In the genomic region with DNA sequence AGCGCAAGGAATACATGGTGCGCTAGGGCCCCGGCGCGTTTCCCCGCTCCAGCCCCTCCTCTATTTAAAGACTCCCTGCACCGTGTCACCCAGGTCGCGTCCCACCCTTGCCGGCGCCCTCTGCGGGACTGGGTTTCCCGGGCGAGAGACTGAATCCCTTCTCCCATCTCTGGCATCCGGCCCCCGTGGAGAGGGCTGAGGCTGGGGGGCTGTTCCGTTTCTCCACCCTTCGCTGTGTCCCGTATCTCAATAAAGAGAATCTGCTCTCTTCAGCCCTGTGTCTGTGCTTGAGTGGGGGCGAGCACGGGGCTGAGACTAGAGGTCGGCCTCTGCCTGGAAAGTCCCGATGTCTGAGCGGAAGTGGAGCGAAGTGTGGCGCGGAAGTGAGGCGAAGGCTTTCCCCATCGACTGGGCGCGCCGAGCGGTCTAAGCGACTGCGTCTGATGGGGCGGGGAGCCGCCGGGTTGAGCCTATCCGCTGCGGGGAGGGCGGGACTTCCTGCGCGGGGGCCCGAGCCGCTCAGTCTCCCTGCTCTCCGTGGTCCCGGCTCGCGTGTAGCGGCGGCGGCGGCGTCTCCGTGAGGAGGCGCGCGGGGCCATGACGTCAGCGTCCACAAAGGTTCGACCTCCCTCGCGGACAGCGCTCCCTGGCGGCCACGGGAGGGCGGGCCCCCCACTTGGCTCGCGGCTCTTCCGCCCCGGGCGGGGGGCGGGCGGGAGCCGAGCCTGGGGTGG, we compare ENCODE assay signal across 1 cellular context.
A peak's percentile ranks its signal among the peaks of the same experiment; 100 is the strongest.
TF ChIP-seq lines count a peak whose summit lies in the region.

No MANE protein-coding gene starts in this region.

TF ChIP-seq in K562, 482 proteins besides CTCF, POLR2A, EP300 and RAD21 (continued from another document and continues in another):
- TF ChIP-seq, protein P1, sequence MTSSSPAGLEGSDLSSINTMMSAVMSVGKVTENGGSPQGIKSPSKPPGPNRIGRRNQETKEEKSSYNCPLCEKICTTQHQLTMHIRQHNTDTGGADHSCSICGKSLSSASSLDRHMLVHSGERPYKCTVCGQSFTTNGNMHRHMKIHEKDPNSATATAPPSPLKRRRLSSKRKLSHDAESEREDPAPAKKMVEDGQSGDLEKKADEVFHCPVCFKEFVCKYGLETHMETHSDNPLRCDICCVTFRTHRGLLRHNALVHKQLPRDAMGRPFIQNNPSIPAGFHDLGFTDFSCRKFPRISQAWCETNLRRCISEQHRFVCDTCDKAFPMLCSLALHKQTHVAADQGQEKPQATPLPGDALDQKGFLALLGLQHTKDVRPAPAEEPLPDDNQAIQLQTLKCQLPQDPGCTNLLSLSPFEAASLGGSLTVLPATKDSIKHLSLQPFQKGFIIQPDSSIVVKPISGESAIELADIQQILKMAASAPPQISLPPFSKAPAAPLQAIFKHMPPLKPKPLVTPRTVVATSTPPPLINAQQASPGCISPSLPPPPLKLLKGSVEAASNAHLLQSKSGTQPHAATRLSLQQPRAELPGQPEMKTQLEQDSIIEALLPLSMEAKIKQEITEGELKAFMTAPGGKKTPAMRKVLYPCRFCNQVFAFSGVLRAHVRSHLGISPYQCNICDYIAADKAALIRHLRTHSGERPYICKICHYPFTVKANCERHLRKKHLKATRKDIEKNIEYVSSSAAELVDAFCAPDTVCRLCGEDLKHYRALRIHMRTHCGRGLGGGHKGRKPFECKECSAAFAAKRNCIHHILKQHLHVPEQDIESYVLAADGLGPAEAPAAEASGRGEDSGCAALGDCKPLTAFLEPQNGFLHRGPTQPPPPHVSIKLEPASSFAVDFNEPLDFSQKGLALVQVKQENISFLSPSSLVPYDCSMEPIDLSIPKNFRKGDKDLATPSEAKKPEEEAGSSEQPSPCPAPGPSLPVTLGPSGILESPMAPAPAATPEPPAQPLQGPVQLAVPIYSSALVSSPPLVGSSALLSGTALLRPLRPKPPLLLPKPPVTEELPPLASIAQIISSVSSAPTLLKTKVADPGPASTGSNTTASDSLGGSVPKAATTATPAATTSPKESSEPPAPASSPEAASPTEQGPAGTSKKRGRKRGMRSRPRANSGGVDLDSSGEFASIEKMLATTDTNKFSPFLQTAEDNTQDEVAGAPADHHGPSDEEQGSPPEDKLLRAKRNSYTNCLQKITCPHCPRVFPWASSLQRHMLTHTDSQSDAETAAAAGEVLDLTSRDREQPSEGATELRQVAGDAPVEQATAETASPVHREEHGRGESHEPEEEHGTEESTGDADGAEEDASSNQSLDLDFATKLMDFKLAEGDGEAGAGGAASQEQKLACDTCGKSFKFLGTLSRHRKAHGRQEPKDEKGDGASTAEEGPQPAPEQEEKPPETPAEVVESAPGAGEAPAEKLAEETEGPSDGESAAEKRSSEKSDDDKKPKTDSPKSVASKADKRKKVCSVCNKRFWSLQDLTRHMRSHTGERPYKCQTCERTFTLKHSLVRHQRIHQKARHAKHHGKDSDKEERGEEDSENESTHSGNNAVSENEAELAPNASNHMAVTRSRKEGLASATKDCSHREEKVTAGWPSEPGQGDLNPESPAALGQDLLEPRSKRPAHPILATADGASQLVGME (CRISPR knock-in tag; IDR thresholded peaks at IDR 0.05): 0 out of 2 replicates have a peak, but pooled peaks have one; percentile 41
- TF ChIP-seq ZNF384 (IDR thresholded peaks at IDR 0.05; ENCODE audit: low read depth, low read length): no peak
- TF ChIP-seq NRF1 (conservative IDR thresholded peaks at IDR 0.05 in 1 of 2, IDR thresholded peaks at IDR 0.05 in 1 of 2): peak; percentile 86 to 89
- TF ChIP-seq SMAD3 (CRISPR knock-in tag; conservative IDR thresholded peaks at IDR 0.05): no peak
- TF ChIP-seq, protein P2, sequence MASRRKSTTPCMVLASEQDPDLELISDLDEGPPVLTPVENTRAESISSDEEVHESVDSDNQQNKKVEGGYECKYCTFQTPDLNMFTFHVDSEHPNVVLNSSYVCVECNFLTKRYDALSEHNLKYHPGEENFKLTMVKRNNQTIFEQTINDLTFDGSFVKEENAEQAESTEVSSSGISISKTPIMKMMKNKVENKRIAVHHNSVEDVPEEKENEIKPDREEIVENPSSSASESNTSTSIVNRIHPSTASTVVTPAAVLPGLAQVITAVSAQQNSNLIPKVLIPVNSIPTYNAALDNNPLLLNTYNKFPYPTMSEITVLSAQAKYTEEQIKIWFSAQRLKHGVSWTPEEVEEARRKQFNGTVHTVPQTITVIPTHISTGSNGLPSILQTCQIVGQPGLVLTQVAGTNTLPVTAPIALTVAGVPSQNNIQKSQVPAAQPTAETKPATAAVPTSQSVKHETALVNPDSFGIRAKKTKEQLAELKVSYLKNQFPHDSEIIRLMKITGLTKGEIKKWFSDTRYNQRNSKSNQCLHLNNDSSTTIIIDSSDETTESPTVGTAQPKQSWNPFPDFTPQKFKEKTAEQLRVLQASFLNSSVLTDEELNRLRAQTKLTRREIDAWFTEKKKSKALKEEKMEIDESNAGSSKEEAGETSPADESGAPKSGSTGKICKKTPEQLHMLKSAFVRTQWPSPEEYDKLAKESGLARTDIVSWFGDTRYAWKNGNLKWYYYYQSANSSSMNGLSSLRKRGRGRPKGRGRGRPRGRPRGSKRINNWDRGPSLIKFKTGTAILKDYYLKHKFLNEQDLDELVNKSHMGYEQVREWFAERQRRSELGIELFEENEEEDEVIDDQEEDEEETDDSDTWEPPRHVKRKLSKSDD (conservative IDR thresholded peaks at IDR 0.05; ENCODE audit: low read length): no peak
- no peak for TF ChIP-seq HMG20A (CRISPR knock-in tag; conservative IDR thresholded peaks at IDR 0.05)
- TF ChIP-seq, protein P3, sequence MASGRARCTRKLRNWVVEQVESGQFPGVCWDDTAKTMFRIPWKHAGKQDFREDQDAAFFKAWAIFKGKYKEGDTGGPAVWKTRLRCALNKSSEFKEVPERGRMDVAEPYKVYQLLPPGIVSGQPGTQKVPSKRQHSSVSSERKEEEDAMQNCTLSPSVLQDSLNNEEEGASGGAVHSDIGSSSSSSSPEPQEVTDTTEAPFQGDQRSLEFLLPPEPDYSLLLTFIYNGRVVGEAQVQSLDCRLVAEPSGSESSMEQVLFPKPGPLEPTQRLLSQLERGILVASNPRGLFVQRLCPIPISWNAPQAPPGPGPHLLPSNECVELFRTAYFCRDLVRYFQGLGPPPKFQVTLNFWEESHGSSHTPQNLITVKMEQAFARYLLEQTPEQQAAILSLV (tag; IDR thresholded peaks at IDR 0.05): no peak
- peak; percentile 75 for TF ChIP-seq POLR2AphosphoS5 (IDR thresholded peaks at IDR 0.05; ENCODE audit: control insufficient read depth, insufficient read depth, low read depth, low read length)
- TF ChIP-seq, protein P4, sequence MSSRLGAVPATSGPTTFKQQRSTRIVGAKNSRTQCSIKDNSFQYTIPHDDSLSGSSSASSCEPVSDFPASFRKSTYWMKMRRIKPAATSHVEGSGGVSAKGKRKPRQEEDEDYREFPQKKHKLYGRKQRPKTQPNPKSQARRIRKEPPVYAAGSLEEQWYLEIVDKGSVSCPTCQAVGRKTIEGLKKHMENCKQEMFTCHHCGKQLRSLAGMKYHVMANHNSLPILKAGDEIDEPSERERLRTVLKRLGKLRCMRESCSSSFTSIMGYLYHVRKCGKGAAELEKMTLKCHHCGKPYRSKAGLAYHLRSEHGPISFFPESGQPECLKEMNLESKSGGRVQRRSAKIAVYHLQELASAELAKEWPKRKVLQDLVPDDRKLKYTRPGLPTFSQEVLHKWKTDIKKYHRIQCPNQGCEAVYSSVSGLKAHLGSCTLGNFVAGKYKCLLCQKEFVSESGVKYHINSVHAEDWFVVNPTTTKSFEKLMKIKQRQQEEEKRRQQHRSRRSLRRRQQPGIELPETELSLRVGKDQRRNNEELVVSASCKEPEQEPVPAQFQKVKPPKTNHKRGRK (tag; IDR thresholded peaks at IDR 0.05): no peak
- TF ChIP-seq, protein P5, sequence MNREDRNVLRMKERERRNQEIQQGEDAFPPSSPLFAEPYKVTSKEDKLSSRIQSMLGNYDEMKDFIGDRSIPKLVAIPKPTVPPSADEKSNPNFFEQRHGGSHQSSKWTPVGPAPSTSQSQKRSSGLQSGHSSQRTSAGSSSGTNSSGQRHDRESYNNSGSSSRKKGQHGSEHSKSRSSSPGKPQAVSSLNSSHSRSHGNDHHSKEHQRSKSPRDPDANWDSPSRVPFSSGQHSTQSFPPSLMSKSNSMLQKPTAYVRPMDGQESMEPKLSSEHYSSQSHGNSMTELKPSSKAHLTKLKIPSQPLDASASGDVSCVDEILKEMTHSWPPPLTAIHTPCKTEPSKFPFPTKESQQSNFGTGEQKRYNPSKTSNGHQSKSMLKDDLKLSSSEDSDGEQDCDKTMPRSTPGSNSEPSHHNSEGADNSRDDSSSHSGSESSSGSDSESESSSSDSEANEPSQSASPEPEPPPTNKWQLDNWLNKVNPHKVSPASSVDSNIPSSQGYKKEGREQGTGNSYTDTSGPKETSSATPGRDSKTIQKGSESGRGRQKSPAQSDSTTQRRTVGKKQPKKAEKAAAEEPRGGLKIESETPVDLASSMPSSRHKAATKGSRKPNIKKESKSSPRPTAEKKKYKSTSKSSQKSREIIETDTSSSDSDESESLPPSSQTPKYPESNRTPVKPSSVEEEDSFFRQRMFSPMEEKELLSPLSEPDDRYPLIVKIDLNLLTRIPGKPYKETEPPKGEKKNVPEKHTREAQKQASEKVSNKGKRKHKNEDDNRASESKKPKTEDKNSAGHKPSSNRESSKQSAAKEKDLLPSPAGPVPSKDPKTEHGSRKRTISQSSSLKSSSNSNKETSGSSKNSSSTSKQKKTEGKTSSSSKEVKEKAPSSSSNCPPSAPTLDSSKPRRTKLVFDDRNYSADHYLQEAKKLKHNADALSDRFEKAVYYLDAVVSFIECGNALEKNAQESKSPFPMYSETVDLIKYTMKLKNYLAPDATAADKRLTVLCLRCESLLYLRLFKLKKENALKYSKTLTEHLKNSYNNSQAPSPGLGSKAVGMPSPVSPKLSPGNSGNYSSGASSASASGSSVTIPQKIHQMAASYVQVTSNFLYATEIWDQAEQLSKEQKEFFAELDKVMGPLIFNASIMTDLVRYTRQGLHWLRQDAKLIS (CRISPR knock-in tag; IDR thresholded peaks at IDR 0.05): peak; percentile 67; the same call in 1 of the 2 replicates
- TF ChIP-seq TSC22D4 (tag; IDR thresholded peaks at IDR 0.05): no peak
- TF ChIP-seq ZNF644 (tag; IDR thresholded peaks at IDR 0.05; ENCODE audit: low read depth): no peak
- no peak for TF ChIP-seq ZNF766 (CRISPR knock-in tag; conservative IDR thresholded peaks at IDR 0.05)
- no peak for TF ChIP-seq COPS2 (conservative IDR thresholded peaks at IDR 0.05)
- TF ChIP-seq HNRNPL (IDR thresholded peaks at IDR 0.05; ENCODE audit: low read depth, low read length): no peak
- no peak for TF ChIP-seq MYBL2 (IDR thresholded peaks at IDR 0.05; ENCODE audit: low read depth)
- no peak for TF ChIP-seq MYBL2 (CRISPR knock-in tag; IDR thresholded peaks at IDR 0.05; ENCODE audit: borderline replicate concordance)
- TF ChIP-seq SIN3B (IDR thresholded peaks at IDR 0.05; ENCODE audit: low read depth): peak; percentile 33; the same call in 1 of the 2 replicates
- TF ChIP-seq, protein P6, sequence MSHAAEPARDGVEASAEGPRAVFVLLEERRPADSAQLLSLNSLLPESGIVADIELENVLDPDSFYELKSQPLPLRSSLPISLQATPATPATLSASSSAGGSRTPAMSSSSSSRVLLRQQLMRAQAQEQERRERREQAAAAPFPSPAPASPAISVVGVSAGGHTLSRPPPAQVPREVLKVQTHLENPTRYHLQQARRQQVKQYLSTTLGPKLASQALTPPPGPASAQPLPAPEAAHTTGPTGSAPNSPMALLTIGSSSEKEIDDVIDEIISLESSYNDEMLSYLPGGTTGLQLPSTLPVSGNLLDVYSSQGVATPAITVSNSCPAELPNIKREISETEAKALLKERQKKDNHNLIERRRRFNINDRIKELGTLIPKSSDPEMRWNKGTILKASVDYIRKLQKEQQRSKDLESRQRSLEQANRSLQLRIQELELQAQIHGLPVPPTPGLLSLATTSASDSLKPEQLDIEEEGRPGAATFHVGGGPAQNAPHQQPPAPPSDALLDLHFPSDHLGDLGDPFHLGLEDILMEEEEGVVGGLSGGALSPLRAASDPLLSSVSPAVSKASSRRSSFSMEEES (CRISPR knock-in tag; IDR thresholded peaks at IDR 0.05): no peak
- TF ChIP-seq RBM15 (IDR thresholded peaks at IDR 0.05; ENCODE audit: insufficient read depth, low read length): no peak
- TF ChIP-seq MCM2 (IDR thresholded peaks at IDR 0.05; ENCODE audit: low read depth): no peak
- TF ChIP-seq NCOR1 (IDR thresholded peaks at IDR 0.05): peak; percentile 52; the same call in 1 of the 2 replicates
- TF ChIP-seq, protein P7, sequence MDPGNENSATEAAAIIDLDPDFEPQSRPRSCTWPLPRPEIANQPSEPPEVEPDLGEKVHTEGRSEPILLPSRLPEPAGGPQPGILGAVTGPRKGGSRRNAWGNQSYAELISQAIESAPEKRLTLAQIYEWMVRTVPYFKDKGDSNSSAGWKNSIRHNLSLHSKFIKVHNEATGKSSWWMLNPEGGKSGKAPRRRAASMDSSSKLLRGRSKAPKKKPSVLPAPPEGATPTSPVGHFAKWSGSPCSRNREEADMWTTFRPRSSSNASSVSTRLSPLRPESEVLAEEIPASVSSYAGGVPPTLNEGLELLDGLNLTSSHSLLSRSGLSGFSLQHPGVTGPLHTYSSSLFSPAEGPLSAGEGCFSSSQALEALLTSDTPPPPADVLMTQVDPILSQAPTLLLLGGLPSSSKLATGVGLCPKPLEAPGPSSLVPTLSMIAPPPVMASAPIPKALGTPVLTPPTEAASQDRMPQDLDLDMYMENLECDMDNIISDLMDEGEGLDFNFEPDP (CRISPR knock-in tag; IDR thresholded peaks at IDR 0.05): no peak
- TF ChIP-seq GABPB2 (CRISPR knock-in tag; conservative IDR thresholded peaks at IDR 0.05): no peak
- TF ChIP-seq, protein P8, sequence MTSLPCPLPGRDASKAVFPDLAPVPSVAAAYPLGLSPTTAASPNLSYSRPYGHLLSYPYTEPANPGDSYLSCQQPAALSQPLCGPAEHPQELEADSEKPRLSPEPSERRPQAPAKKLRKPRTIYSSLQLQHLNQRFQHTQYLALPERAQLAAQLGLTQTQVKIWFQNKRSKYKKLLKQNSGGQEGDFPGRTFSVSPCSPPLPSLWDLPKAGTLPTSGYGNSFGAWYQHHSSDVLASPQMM (CRISPR knock-in tag; IDR thresholded peaks at IDR 0.05): no peak
- peak; percentile 72; the same call in 1 of the 2 replicates for TF ChIP-seq ZBTB7A (IDR thresholded peaks at IDR 0.05; ENCODE audit: borderline replicate concordance, control insufficient read depth, low read depth, low read length)
- TF ChIP-seq, protein P9, sequence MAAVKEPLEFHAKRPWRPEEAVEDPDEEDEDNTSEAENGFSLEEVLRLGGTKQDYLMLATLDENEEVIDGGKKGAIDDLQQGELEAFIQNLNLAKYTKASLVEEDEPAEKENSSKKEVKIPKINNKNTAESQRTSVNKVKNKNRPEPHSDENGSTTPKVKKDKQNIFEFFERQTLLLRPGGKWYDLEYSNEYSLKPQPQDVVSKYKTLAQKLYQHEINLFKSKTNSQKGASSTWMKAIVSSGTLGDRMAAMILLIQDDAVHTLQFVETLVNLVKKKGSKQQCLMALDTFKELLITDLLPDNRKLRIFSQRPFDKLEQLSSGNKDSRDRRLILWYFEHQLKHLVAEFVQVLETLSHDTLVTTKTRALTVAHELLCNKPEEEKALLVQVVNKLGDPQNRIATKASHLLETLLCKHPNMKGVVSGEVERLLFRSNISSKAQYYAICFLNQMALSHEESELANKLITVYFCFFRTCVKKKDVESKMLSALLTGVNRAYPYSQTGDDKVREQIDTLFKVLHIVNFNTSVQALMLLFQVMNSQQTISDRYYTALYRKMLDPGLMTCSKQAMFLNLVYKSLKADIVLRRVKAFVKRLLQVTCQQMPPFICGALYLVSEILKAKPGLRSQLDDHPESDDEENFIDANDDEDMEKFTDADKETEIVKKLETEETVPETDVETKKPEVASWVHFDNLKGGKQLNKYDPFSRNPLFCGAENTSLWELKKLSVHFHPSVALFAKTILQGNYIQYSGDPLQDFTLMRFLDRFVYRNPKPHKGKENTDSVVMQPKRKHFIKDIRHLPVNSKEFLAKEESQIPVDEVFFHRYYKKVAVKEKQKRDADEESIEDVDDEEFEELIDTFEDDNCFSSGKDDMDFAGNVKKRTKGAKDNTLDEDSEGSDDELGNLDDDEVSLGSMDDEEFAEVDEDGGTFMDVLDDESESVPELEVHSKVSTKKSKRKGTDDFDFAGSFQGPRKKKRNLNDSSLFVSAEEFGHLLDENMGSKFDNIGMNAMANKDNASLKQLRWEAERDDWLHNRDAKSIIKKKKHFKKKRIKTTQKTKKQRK (IDR thresholded peaks at IDR 0.05; ENCODE audit: borderline replicate concordance, low read depth, low read length): no peak
- TF ChIP-seq FOXK2 (conservative IDR thresholded peaks at IDR 0.05 in 1 of 2, IDR thresholded peaks at IDR 0.05 in 1 of 2; ENCODE audit: low read depth in 2 of 2): peak; percentile 35 to 63; a peak in 3 of 4 replicates
